1 cellular context compared by ENCODE assay signal in genomic region chr4:15568814-15569213, GRCh38.
TF ChIP-seq lines count a peak whose summit lies in the region.

No MANE protein-coding gene starts in this region.

TF ChIP-seq in IMR-90, 13 proteins besides CTCF, POLR2A, EP300 and RAD21 (continued from another document):
- TF ChIP-seq USF2 (IDR thresholded peaks at IDR 0.05; ENCODE audit: low read depth, low read length) (no peak), MAFK (IDR thresholded peaks at IDR 0.05; ENCODE audit: low read depth, low read length) (no peak), ELK1 (IDR thresholded peaks at IDR 0.05; ENCODE audit: borderline replicate concordance, low read depth, low read length) (no peak)
TF ChIP-seq in IMR-90: peak in this region for 0.
